8 cellular contexts compared by ENCODE assay signal in genomic region chr1:244302889-244303609, GRCh38.
A peak's percentile ranks its signal among the peaks of the same experiment; 100 is the strongest.
DNase-seq lines count a peak whose midpoint lies in the region; ATAC-seq and TF ChIP-seq lines count a peak whose summit lies in the region.

No MANE protein-coding gene starts in this region.

- POLR2A ChIA-PET in PC-3 (lab: Charles Lee; ENCODE audit: unreplicated experiment): interaction anchor here (0.5 kb wide), 1 partner anchor 51 kb away, joined by 4 read pairs; no protein-coding TSS in a partner anchor
- POLR2A ChIA-PET in CD4-positive, alpha-beta memory T cell (lab: Charles Lee; ENCODE audit: partially characterized antibody): no interaction called here

- H3K4me2 ChIP-seq in PC-3 (ENCODE audit: low read length) (no peak overlapping the region), fibroblast of lung (ENCODE audit: extremely low read depth, insufficient read depth, low read length) (no peak overlapping the region), neuronal stem cell (ENCODE audit: insufficient read depth, low read length, poor library complexity, severe bottlenecking) (no peak overlapping the region)

- peak overlapping the region; percentile 68 for H2BK12ac ChIP-seq in neuronal stem cell (ENCODE audit: low read length)

- no peak overlapping the region for H2BK15ac ChIP-seq in neuronal stem cell (ENCODE audit: low read length)

- H3K36me3 ChIP-seq in PC-3 (ENCODE audit: low read depth, low read length) (no peaks in the 10 kb centered on the region), fibroblast of lung (ENCODE audit: control insufficient read depth, insufficient read depth, low read length) (no peaks in the 10 kb centered on the region), neuronal stem cell (replicated peaks in 1 of 2; ENCODE audit: control insufficient read depth in 2 of 2, insufficient read depth in 2 of 2, low read length in 2 of 2) (no peaks in the 10 kb centered on the region)
- no peaks in the 10 kb centered on the region for H3K36me3 ChIP-seq in CD4-positive, alpha-beta memory T cell (ENCODE audit: insufficient read depth, low read length)

- H4K8ac ChIP-seq in neuronal stem cell (ENCODE audit: low read depth, low read length): no peak overlapping the region

- no CpG with 5 or more reads among the region's 11 CpGs for WGBS in neuronal stem cell (ENCODE audit: extremely low coverage in 2 of 2, insufficient read length in 2 of 2, insufficient replicate concordance in 1 of 2), 2 donors

- no peaks in the 10 kb centered on the region for H3K79me1 ChIP-seq in neuronal stem cell (ENCODE audit: low read depth, low read length)

- peaks cover 0 to 5% of the 10 kb centered on the region in 2 donors for H3K36me3 Mint-ChIP-seq in CD4-positive, alpha-beta memory T cell

- no peaks in the 10 kb centered on the region for H3K9me3 ChIP-seq in PC-3 (ENCODE audit: low read length)
- H3K9me3 ChIP-seq in fibroblast of lung (ENCODE audit: control insufficient read depth, insufficient read depth, low read depth, low read length): no peaks in the 10 kb centered on the region
- H3K9me3 ChIP-seq in neuronal stem cell (replicated peaks in 1 of 2; ENCODE audit: control insufficient read depth in 2 of 2, insufficient read depth in 1 of 2, low read depth in 1 of 2, low read length in 2 of 2): peaks cover 6 to 30% of the 10 kb centered on the region in 2 donors
- H3K9me3 ChIP-seq in CD4-positive, alpha-beta memory T cell (ENCODE audit: control insufficient read depth in 1 of 2, low read length in 2 of 2): no peaks in the 10 kb centered on the region

- H3K27ac ChIP-seq in PC-3 (ENCODE audit: low read length) (no peak overlapping the region), fibroblast of lung (ENCODE audit: insufficient read depth, low read length) (no peak overlapping the region), neuronal stem cell (replicated peaks; ENCODE audit: low read length) (no peak overlapping the region)
- no peak overlapping the region for H3K27ac ChIP-seq in CD4-positive, alpha-beta memory T cell (ENCODE audit: low read depth, low read length)

- no peak overlapping the region for H3K4me3 Mint-ChIP-seq in CD4-positive, alpha-beta memory T cell

- H4K91ac ChIP-seq in neuronal stem cell (ENCODE audit: low read depth, low read length, poor library complexity): no peak overlapping the region

- no peak overlapping the region for H2AK5ac ChIP-seq in neuronal stem cell (ENCODE audit: low read depth, low read length)

- no peak overlapping the region for H3K27ac Mint-ChIP-seq in CD4-positive, alpha-beta memory T cell

- intact Hi-C loops in PC-3 (cut with micrococcal nuclease): no loop called here
- intact Hi-C loops in CD4-positive, alpha-beta memory T cell (cut with micrococcal nuclease): no loop called here

- no TSS peak for BruUV-seq in PC-3 (replicated peaks; lab: Mats Ljungman, UMichigan)

- peaks cover 15% of the 10 kb centered on the region for H3K4me1 ChIP-seq in PC-3 (ENCODE audit: insufficient read depth, low read length)
- no peaks in the 10 kb centered on the region for H3K4me1 ChIP-seq in fibroblast of lung (ENCODE audit: control insufficient read depth, extremely low read depth, insufficient read depth, low read length)
- H3K4me1 ChIP-seq in neuronal stem cell (ENCODE audit: control insufficient read depth in 2 of 2, insufficient read depth in 1 of 2, low read depth in 1 of 2, low read length in 2 of 2): peaks cover 3 to 7% of the 10 kb centered on the region in 2 donors
- peaks cover 10% of the 10 kb centered on the region for H3K4me1 ChIP-seq in CD4-positive, alpha-beta memory T cell (ENCODE audit: insufficient read depth, low read length)

- ATAC-seq in PC-3: peak; percentile 84
- ATAC-seq in HG03457 (IDR thresholded peaks at IDR 0.05; ENCODE audit: unreplicated experiment): no peak
- ATAC-seq in stimulated activated naive CD8-positive, alpha-beta T cell treated with anti-CD3 and anti-CD28 coated beads, Interleukin-15, Interleukin-2, amounts not matched to agents 100 U/mL and 50 U/mL, for 24 hours: no peak

- H2AFZ ChIP-seq in PC-3 (ENCODE audit: low read length): no peak overlapping the region
- H2AFZ ChIP-seq in fibroblast of lung (ENCODE audit: low read length): no peak overlapping the region
- no peak overlapping the region for H2AFZ ChIP-seq in neuronal stem cell (ENCODE audit: low read length)

- H3K4ac ChIP-seq in neuronal stem cell (ENCODE audit: low read length): no peak overlapping the region

- H3K18ac ChIP-seq in neuronal stem cell (ENCODE audit: low read length): peak overlapping the region; percentile 3

- H4K20me1 ChIP-seq in PC-3 (ENCODE audit: low read length) (no peaks in the 10 kb centered on the region), fibroblast of lung (ENCODE audit: control insufficient read depth, extremely low read depth, insufficient read depth, low read length) (no peaks in the 10 kb centered on the region)

- H2BK120ac ChIP-seq in neuronal stem cell (ENCODE audit: low read depth, low read length): no peak overlapping the region

- TF ChIP-seq CTCF in PC-3 (conservative IDR thresholded peaks at IDR 0.05; ENCODE audit: low read depth, low read length): no peak
- no peak for TF ChIP-seq CTCF in fibroblast of lung (conservative IDR thresholded peaks at IDR 0.05 in 1 of 2, IDR thresholded peaks at IDR 0.05 in 1 of 2; ENCODE audit: low read depth in 1 of 2, low read length in 2 of 2)

- H3F3A ChIP-seq in PC-3 (ENCODE audit: low read length, unreplicated experiment): no peaks in the 10 kb centered on the region

- CTCF ChIA-PET in PC-3 (lab: Charles Lee): interaction anchor here (0.6 to 0.7 kb wide), 4 partner anchors 112 to 891 kb away, joined by 3 to 7 read pairs (median 4); no protein-coding TSS in a partner anchor
- CTCF ChIA-PET in CD4-positive, alpha-beta memory T cell (lab: Charles Lee; ENCODE audit: partially characterized antibody): no interaction called here

- H3K4me3 ChIP-seq in PC-3 (ENCODE audit: low read length): no peak overlapping the region
- H3K4me3 ChIP-seq in fibroblast of lung (replicated peaks in 1 of 4; ENCODE audit: control extremely low read depth in 1 of 4, insufficient read depth in 1 of 4, low read depth in 3 of 4, low read length in 4 of 4): no peak overlapping the region
- no peak overlapping the region for H3K4me3 ChIP-seq in neuronal stem cell (ENCODE audit: low read length in 2 of 2)
- H3K4me3 ChIP-seq in CD4-positive, alpha-beta memory T cell (ENCODE audit: low read length in 2 of 2): no peak overlapping the region

- H3K9ac ChIP-seq in PC-3 (ENCODE audit: low read length): no peak overlapping the region
- H3K9ac ChIP-seq in fibroblast of lung (ENCODE audit: insufficient read depth, low read length): no peak overlapping the region
- H3K9ac ChIP-seq in neuronal stem cell (ENCODE audit: low read depth, low read length, poor library complexity): no peak overlapping the region

- no peak overlapping the region for H3K14ac ChIP-seq in neuronal stem cell (ENCODE audit: low read length)

- H3K9me3 Mint-ChIP-seq in CD4-positive, alpha-beta memory T cell: no peaks in the 10 kb centered on the region

- no peaks in the 10 kb centered on the region for H3K27me3 Mint-ChIP-seq in CD4-positive, alpha-beta memory T cell

- H3K9me2 ChIP-seq in PC-3 (replicated peaks; ENCODE audit: low read length): no peaks in the 10 kb centered on the region

- DNase-seq in EL (peak; percentile 62), PC-3 (peak; percentile 80), fibroblast of lung (ENCODE audit: low read depth in 2 of 2) (peak; percentile 36 to 65), neuronal stem cell (ENCODE audit: low spot score) (no peak)
- no peak for DNase-seq in CD4-positive, alpha-beta memory T cell
- no peak for DNase-seq in activated CD4-positive, alpha-beta T cell treated with anti-CD3 and anti-CD28 coated beads, Interleukin-2, amount 50 U/mL, for 48 hours
- no peak for DNase-seq in stimulated activated naive CD8-positive, alpha-beta T cell treated with anti-CD3 and anti-CD28 coated beads, Interleukin-15, Interleukin-2, amounts not matched to agents 100 U/mL and 50 U/mL, for 24 hours

- H3K23ac ChIP-seq in neuronal stem cell (ENCODE audit: low read depth, low read length, poor library complexity): no peak overlapping the region

- H3K27me3 ChIP-seq in PC-3 (ENCODE audit: low read length) (no peaks in the 10 kb centered on the region), fibroblast of lung (ENCODE audit: control insufficient read depth, insufficient read depth, low read length) (no peaks in the 10 kb centered on the region), neuronal stem cell (ENCODE audit: control insufficient read depth in 3 of 3, insufficient read depth in 3 of 3, low read depth in 1 of 3, low read length in 3 of 3) (no peaks in the 10 kb centered on the region)
- H3K27me3 ChIP-seq in CD4-positive, alpha-beta memory T cell (ENCODE audit: insufficient read depth, low read length): no peaks in the 10 kb centered on the region

- H3K4me1 Mint-ChIP-seq in CD4-positive, alpha-beta memory T cell: peaks cover 6 to 14% (median 8%) of the 10 kb centered on the region in 4 donors

- H3K79me2 ChIP-seq in PC-3 (ENCODE audit: low read length) (no peaks in the 10 kb centered on the region), fibroblast of lung (ENCODE audit: control insufficient read depth, insufficient read depth, low read length) (no peaks in the 10 kb centered on the region)

- no peak overlapping the region for H2BK5ac ChIP-seq in neuronal stem cell (ENCODE audit: low read length)

Comparison
In these comparisons a context has a peak if more than half of its experiments do, and no peak if none do; other contexts are left out.
1. DNase-seq: peak in EL (single experiment), PC-3 (single experiment) and fibroblast of lung (2 of 2); none in neuronal stem cell (single experiment), CD4-positive, alpha-beta memory T cell (0 of 5), activated CD4-positive, alpha-beta T cell treated with anti-CD3 and anti-CD28 coated beads, Interleukin-2, amount 50 U/mL, for 48 hours (0 of 2) and stimulated activated naive CD8-positive, alpha-beta T cell treated with anti-CD3 and anti-CD28 coated beads, Interleukin-15, Interleukin-2, amounts not matched to agents 100 U/mL and 50 U/mL, for 24 hours (single experiment).